Comparison of ENCODE assay signal across 1 cellular context in the genomic region with DNA sequence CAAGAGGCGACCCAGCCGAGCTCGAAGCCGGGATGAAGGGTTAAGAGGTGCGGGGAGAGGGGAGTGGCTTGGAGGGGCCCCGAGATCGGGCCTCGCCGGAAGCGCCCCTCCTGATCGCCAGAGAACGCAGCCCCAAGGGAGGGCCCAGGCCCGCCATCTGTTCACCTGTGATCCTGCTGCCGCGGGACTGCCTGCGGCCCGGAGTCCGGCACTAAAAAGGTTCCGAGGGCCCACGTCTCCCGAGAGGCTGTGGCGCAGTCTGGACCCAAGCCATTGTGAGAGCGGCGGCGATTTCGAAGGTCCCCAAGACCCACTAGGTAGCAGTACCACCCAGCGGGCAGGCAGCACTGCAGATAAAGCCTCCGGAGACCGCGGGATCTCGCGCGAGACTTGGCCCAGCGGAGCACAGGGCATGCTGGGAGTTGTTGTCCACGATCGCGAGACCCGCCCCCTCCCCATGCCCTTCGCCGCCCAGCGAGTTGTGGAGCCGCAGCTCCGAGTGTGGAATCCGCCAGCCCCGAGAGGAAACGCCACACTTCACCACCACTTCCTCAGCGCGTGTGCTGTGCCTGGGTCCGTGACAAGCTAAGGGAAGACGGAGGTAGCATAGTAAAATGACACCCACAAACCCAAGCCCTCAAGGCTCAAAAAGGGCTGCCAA.
TF ChIP-seq lines count a peak whose summit lies in the region.

A gene with protein sequence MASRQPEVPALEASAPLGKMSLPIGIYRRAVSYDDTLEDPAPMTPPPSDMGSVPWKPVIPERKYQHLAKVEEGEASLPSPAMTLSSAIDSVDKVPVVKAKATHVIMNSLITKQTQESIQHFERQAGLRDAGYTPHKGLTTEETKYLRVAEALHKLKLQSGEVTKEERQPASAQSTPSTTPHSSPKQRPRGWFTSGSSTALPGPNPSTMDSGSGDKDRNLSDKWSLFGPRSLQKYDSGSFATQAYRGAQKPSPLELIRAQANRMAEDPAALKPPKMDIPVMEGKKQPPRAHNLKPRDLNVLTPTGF (minus strand): TSS at position 328 of the 661 bp plus-strand sequence. CDS start 2,256 bp downstream, outside the sequence.

TF ChIP-seq in HepG2, 621 proteins besides CTCF, POLR2A, EP300 and RAD21 (continued from another document and continues in another):
- TF ChIP-seq, protein P1, sequence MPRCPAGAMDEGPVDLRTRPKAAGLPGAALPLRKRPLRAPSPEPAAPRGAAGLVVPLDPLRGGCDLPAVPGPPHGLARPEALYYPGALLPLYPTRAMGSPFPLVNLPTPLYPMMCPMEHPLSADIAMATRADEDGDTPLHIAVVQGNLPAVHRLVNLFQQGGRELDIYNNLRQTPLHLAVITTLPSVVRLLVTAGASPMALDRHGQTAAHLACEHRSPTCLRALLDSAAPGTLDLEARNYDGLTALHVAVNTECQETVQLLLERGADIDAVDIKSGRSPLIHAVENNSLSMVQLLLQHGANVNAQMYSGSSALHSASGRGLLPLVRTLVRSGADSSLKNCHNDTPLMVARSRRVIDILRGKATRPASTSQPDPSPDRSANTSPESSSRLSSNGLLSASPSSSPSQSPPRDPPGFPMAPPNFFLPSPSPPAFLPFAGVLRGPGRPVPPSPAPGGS (CRISPR knock-in tag; IDR thresholded peaks at IDR 0.05) = peak; percentile 92
- no peak for TF ChIP-seq EZH2 (conservative IDR thresholded peaks at IDR 0.05; ENCODE audit: low read depth, low read length)
- no peak for TF ChIP-seq SATB2 (CRISPR knock-in tag; IDR thresholded peaks at IDR 0.05)
- no peak for TF ChIP-seq ZNF740 (CRISPR knock-in tag; IDR thresholded peaks at IDR 0.05)
- no peak for TF ChIP-seq NFRKB (IDR thresholded peaks at IDR 0.05)
- TF ChIP-seq ZSCAN31 (CRISPR knock-in tag; IDR thresholded peaks at IDR 0.05; ENCODE audit: low read depth) = peak; percentile 83
- TF ChIP-seq, protein P2, sequence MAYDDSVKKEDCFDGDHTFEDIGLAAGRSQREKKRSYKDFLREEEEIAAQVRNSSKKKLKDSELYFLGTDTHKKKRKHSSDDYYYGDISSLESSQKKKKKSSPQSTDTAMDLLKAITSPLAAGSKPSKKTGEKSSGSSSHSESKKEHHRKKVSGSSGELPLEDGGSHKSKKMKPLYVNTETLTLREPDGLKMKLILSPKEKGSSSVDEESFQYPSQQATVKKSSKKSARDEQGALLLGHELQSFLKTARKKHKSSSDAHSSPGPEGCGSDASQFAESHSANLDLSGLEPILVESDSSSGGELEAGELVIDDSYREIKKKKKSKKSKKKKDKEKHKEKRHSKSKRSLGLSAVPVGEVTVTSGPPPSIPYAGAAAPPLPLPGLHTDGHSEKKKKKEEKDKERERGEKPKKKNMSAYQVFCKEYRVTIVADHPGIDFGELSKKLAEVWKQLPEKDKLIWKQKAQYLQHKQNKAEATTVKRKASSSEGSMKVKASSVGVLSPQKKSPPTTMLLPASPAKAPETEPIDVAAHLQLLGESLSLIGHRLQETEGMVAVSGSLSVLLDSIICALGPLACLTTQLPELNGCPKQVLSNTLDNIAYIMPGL (CRISPR knock-in tag; IDR thresholded peaks at IDR 0.05; ENCODE audit: borderline replicate concordance in 1 of 2, low read depth in 1 of 2) = peak; percentile 83 to 89
- TF ChIP-seq, protein P3, sequence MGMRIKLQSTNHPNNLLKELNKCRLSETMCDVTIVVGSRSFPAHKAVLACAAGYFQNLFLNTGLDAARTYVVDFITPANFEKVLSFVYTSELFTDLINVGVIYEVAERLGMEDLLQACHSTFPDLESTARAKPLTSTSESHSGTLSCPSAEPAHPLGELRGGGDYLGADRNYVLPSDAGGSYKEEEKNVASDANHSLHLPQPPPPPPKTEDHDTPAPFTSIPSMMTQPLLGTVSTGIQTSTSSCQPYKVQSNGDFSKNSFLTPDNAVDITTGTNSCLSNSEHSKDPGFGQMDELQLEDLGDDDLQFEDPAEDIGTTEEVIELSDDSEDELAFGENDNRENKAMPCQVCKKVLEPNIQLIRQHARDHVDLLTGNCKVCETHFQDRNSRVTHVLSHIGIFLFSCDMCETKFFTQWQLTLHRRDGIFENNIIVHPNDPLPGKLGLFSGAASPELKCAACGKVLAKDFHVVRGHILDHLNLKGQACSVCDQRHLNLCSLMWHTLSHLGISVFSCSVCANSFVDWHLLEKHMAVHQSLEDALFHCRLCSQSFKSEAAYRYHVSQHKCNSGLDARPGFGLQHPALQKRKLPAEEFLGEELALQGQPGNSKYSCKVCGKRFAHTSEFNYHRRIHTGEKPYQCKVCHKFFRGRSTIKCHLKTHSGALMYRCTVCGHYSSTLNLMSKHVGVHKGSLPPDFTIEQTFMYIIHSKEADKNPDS (CRISPR knock-in tag; IDR thresholded peaks at IDR 0.05) = no peak
- peak; percentile 89 for TF ChIP-seq GATAD1 (CRISPR knock-in tag; IDR thresholded peaks at IDR 0.05)
- TF ChIP-seq DNMT3B (CRISPR knock-in tag; conservative IDR thresholded peaks at IDR 0.05) = 0 out of 2 replicates have a peak, but pooled peaks have one; percentile 40
- TF ChIP-seq, protein P4, sequence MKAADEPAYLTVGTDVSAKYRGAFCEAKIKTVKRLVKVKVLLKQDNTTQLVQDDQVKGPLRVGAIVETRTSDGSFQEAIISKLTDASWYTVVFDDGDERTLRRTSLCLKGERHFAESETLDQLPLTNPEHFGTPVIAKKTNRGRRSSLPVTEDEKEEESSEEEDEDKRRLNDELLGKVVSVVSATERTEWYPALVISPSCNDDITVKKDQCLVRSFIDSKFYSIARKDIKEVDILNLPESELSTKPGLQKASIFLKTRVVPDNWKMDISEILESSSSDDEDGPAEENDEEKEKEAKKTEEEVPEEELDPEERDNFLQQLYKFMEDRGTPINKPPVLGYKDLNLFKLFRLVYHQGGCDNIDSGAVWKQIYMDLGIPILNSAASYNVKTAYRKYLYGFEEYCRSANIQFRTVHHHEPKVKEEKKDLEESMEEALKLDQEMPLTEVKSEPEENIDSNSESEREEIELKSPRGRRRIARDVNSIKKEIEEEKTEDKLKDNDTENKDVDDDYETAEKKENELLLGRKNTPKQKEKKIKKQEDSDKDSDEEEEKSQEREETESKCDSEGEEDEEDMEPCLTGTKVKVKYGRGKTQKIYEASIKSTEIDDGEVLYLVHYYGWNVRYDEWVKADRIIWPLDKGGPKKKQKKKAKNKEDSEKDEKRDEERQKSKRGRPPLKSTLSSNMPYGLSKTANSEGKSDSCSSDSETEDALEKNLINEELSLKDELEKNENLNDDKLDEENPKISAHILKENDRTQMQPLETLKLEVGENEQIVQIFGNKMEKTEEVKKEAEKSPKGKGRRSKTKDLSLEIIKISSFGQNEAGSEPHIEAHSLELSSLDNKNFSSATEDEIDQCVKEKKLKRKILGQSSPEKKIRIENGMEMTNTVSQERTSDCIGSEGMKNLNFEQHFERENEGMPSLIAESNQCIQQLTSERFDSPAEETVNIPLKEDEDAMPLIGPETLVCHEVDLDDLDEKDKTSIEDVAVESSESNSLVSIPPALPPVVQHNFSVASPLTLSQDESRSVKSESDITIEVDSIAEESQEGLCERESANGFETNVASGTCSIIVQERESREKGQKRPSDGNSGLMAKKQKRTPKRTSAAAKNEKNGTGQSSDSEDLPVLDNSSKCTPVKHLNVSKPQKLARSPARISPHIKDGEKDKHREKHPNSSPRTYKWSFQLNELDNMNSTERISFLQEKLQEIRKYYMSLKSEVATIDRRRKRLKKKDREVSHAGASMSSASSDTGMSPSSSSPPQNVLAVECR (CRISPR knock-in tag; IDR thresholded peaks at IDR 0.05; ENCODE audit: borderline replicate concordance) = peak; percentile 95; the same call in 1 of the 2 replicates
- peak; percentile 37; the same call in 1 of the 2 replicates for TF ChIP-seq PRDM10 (CRISPR knock-in tag; IDR thresholded peaks at IDR 0.05; ENCODE audit: low read depth)
- TF ChIP-seq SSRP1 (CRISPR knock-in tag; IDR thresholded peaks at IDR 0.05) = no peak
- TF ChIP-seq DR1 (CRISPR knock-in tag; IDR thresholded peaks at IDR 0.05) = peak; percentile 98
- TF ChIP-seq FOXM1 (CRISPR knock-in tag; IDR thresholded peaks at IDR 0.05) = no peak
- no peak for TF ChIP-seq ZNF33B (CRISPR knock-in tag; IDR thresholded peaks at IDR 0.05)
- no peak for TF ChIP-seq ZSCAN22 (CRISPR knock-in tag; IDR thresholded peaks at IDR 0.05)
- TF ChIP-seq ZBTB34 (CRISPR knock-in tag; IDR thresholded peaks at IDR 0.05) = no peak
- peak; percentile 100 for TF ChIP-seq DRAP1 (CRISPR knock-in tag; IDR thresholded peaks at IDR 0.05)
- TF ChIP-seq ZNF282 (IDR thresholded peaks at IDR 0.05; ENCODE audit: partially characterized antibody) = no peak
- TF ChIP-seq ZNF547 (CRISPR knock-in tag; IDR thresholded peaks at IDR 0.05) = peak; percentile 81
- TF ChIP-seq E2F5 (CRISPR knock-in tag; conservative IDR thresholded peaks at IDR 0.05) = no peak
- no peak for TF ChIP-seq TRAFD1 (CRISPR knock-in tag; IDR thresholded peaks at IDR 0.05; ENCODE audit: borderline replicate concordance)
- TF ChIP-seq, protein P5, sequence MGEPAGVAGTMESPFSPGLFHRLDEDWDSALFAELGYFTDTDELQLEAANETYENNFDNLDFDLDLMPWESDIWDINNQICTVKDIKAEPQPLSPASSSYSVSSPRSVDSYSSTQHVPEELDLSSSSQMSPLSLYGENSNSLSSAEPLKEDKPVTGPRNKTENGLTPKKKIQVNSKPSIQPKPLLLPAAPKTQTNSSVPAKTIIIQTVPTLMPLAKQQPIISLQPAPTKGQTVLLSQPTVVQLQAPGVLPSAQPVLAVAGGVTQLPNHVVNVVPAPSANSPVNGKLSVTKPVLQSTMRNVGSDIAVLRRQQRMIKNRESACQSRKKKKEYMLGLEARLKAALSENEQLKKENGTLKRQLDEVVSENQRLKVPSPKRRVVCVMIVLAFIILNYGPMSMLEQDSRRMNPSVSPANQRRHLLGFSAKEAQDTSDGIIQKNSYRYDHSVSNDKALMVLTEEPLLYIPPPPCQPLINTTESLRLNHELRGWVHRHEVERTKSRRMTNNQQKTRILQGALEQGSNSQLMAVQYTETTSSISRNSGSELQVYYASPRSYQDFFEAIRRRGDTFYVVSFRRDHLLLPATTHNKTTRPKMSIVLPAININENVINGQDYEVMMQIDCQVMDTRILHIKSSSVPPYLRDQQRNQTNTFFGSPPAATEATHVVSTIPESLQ (CRISPR knock-in tag; conservative IDR thresholded peaks at IDR 0.05) = no peak
- no peak for TF ChIP-seq ZNF180 (CRISPR knock-in tag; IDR thresholded peaks at IDR 0.05; ENCODE audit: borderline replicate concordance, low read depth)
- TF ChIP-seq SPEN (CRISPR knock-in tag; IDR thresholded peaks at IDR 0.05; ENCODE audit: low read depth) = peak; percentile 74; the same call in 1 of the 2 replicates
- TF ChIP-seq KDM2A (CRISPR knock-in tag; IDR thresholded peaks at IDR 0.05; ENCODE audit: borderline replicate concordance, low read depth) = peak; percentile 92
- no peak for TF ChIP-seq FOXP1 (IDR thresholded peaks at IDR 0.05)
- 0 out of 2 replicates have a peak, but pooled peaks have one; percentile 13 for TF ChIP-seq FOXP1 (CRISPR knock-in tag; IDR thresholded peaks at IDR 0.05)
- TF ChIP-seq PPARG (CRISPR knock-in tag; conservative IDR thresholded peaks at IDR 0.05) = 0 out of 2 replicates have a peak, but pooled peaks have one; percentile 24
